In the genomic region with DNA sequence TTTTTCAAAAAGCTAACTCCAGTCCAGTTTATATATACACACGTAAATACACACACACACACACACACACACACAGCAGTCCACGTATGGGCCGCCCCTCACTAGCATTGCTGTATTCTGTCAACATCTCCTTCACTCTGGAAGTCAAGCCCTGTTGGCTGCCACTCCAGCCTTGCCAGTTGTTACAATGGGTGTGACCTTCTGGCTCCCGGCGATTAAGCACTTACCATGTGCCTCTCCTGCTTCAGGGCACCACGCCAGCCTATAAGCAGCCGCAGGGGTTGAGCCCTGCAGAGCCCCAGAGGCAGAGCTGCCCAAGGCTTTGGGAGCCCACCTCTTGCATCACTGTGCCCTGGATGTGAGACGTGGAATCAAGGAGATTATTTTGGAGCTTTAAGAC, we compare ENCODE assay signal across 16 cellular contexts. TPM values are rescaled to one million over a fixed set of nuclear protein-coding genes. Genes with fewer than 3 reads are reported as not detected.
A peak's percentile ranks its signal among the peaks of the same experiment; 100 is the strongest.
DNase-seq lines count a peak whose midpoint lies in the region; ATAC-seq and TF ChIP-seq lines count a peak whose summit lies in the region.
"Had no signal": no experiment of that assay in that cellular context is flagged by ENCODE, and none has a peak within 500 bp of the region (broad histone marks: within the 10 kb centered on the region; RNA-seq: fewer than 3 reads in every experiment).

No MANE protein-coding gene starts in this region.

- TF ChIP-seq CTCF in heart left ventricle (IDR thresholded peaks at IDR 0.05) (no peak), thyroid gland (IDR thresholded peaks at IDR 0.05) (no peak), hepatocyte (IDR thresholded peaks at IDR 0.05; ENCODE audit: poor library complexity) (no peak)

- H3K27me3 ChIP-seq in heart left ventricle: no peaks in the 10 kb centered on the region
- H3K27me3 ChIP-seq in thyroid gland: no peaks in the 10 kb centered on the region
- H3K27me3 ChIP-seq in hepatocyte: no peaks in the 10 kb centered on the region
- H3K27me3 ChIP-seq: cardiac muscle cell, neutrophil had no signal

- peak; percentile 39 to 81 (median 58) for ATAC-seq in heart left ventricle
- no peak for ATAC-seq in GM18502 (IDR thresholded peaks at IDR 0.05; ENCODE audit: poor library complexity, unreplicated experiment)
- ATAC-seq: activated naive CD4-positive, alpha-beta T cell treated with anti-CD3 and anti-CD28 coated beads, Interleukin-2, amount 50 U/mL, for 72 hours had no signal

- H3K4me3 ChIP-seq in heart left ventricle: no peak overlapping the region
- no peak overlapping the region for H3K4me3 ChIP-seq in thyroid gland (replicated peaks in 1 of 3)
- no peak overlapping the region for H3K4me3 ChIP-seq in hepatocyte
- H3K4me3 ChIP-seq: cardiac muscle cell, skin epidermis had no signal

- DNase-seq in NCI-H1417 (lab: John Stamatoyannopoulos, UW): peak in 2 of 3 experiments; percentile 47 to 64
- DNase-seq in NCI-H1417 treated with DMSO at 0.1 percent for 48 hours (lab: John Stamatoyannopoulos, UW): no peak
- peak; percentile 65 for DNase-seq in NCI-H510A treated with DMSO at 0.1 percent for 48 hours (lab: John Stamatoyannopoulos, UW)
- peak; percentile 51 to 84 (median 78) for DNase-seq in heart left ventricle
- DNase-seq in thyroid gland: peak; percentile 85 to 89
- DNase-seq in activated naive CD4-positive, alpha-beta T cell treated with anti-CD3 and anti-CD28 coated beads for 36 hours: no peak
- no peak for DNase-seq in hepatocyte (ENCODE audit: low spot score)
- DNase-seq: 8988T; CD4-positive, alpha-beta memory T cell; HCEC 1CT; kidney glomerular epithelial cell had no signal

- whole genome bisulfite sequencing in heart left ventricle, 4 donors: 52 to 62% (median 58%) methylated on average over 7 to 8 of the region's 8 CpGs
- 27 to 40% methylated on average over 6 to 8 of the region's 8 CpGs for WGBS in thyroid gland, 2 donors
- 86% methylated on average over 8 of the region's 8 CpGs for WGBS in hepatocyte (ENCODE audit: low lambda C conversion rate, missing lambda C conversion rate)

- intact Hi-C loops in heart left ventricle (cut with DNase I): loop anchor here in 2 of 10 donors (5.0 to 10.0 kb wide), 2 partner anchors 54 to 56 kb away; a partner anchor contains a TSS
- intact Hi-C loops in thyroid gland (cut with DNase I): loop anchor here (10.0 kb wide), 1 partner anchor 54 kb away; a partner anchor contains a TSS
- intact Hi-C loops in activated naive CD4-positive, alpha-beta T cell treated with anti-CD3 and anti-CD28 coated beads for 36 hours (cut with micrococcal nuclease): no loop called here

- no peaks in the 10 kb centered on the region for H3K9me2 ChIP-seq in hepatocyte (replicated peaks; ENCODE audit: insufficient read depth)

- H3K36me3 Mint-ChIP-seq in activated naive CD4-positive, alpha-beta T cell treated with anti-CD3 and anti-CD28 coated beads for 36 hours (ENCODE audit: low read depth): no peaks in the 10 kb centered on the region
- H3K36me3 Mint-ChIP-seq: activated naive CD4-positive, alpha-beta T cell treated with anti-CD3 and anti-CD28 coated beads, Interleukin-2, amount 50 U/mL, for 72 hours; CD4-positive, alpha-beta memory T cell had no signal

- no peak overlapping the region for H3K4me2 ChIP-seq in hepatocyte

- no peak overlapping the region for H3K4me3 Mint-ChIP-seq in activated naive CD4-positive, alpha-beta T cell treated with anti-CD3 and anti-CD28 coated beads for 36 hours
- H3K4me3 Mint-ChIP-seq: CD4-positive, alpha-beta memory T cell had no signal

- H3K27ac Mint-ChIP-seq in activated naive CD4-positive, alpha-beta T cell treated with anti-CD3 and anti-CD28 coated beads for 36 hours: no peak overlapping the region
- H3K27ac Mint-ChIP-seq: CD4-positive, alpha-beta memory T cell had no signal

- no peaks in the 10 kb centered on the region for H3K79me2 ChIP-seq in hepatocyte

- no peak overlapping the region for H2AFZ ChIP-seq in hepatocyte

- no peak for TF ChIP-seq POLR2A in heart left ventricle (IDR thresholded peaks at IDR 0.05)
- TF ChIP-seq POLR2A in thyroid gland (IDR thresholded peaks at IDR 0.05): no peak

- H3K4me1 ChIP-seq in heart left ventricle (peaks cover 0 to 44% (median 20%) of the 10 kb centered on the region in 12 donors), thyroid gland (peaks cover 0 to 10% of the 10 kb centered on the region in 2 donors), hepatocyte (ENCODE audit: insufficient read depth) (no peaks in the 10 kb centered on the region)

- H3K9me3 ChIP-seq in heart left ventricle: no peaks in the 10 kb centered on the region
- no peaks in the 10 kb centered on the region for H3K9me3 ChIP-seq in thyroid gland
- H3K9me3 ChIP-seq in hepatocyte (ENCODE audit: low read depth): no peaks in the 10 kb centered on the region
- H3K9me3 ChIP-seq: neutrophil had no signal

- H3K27ac ChIP-seq in heart left ventricle (no peak overlapping the region), thyroid gland (no peak overlapping the region), hepatocyte (no peak overlapping the region)
- H3K27ac ChIP-seq: cardiac muscle cell, neutrophil, skin epidermis had no signal

- no peaks in the 10 kb centered on the region for H3K9me3 Mint-ChIP-seq in activated naive CD4-positive, alpha-beta T cell treated with anti-CD3 and anti-CD28 coated beads for 36 hours
- H3K9me3 Mint-ChIP-seq: activated naive CD4-positive, alpha-beta T cell treated with anti-CD3 and anti-CD28 coated beads, Interleukin-2, amount 50 U/mL, for 72 hours; CD4-positive, alpha-beta memory T cell had no signal

- H3K36me3 ChIP-seq in heart left ventricle (no peaks in the 10 kb centered on the region), thyroid gland (no peaks in the 10 kb centered on the region), hepatocyte (replicated peaks; ENCODE audit: insufficient read depth, low read depth) (no peaks in the 10 kb centered on the region)
- H3K36me3 ChIP-seq: cardiac muscle cell, neutrophil had no signal

- no peaks in the 10 kb centered on the region for H3K27me3 Mint-ChIP-seq in activated naive CD4-positive, alpha-beta T cell treated with anti-CD3 and anti-CD28 coated beads for 36 hours (ENCODE audit: low read depth)

- CTCF ChIA-PET in activated naive CD4-positive, alpha-beta T cell treated with anti-CD3 and anti-CD28 coated beads for 36 hours (lab: Charles Lee): no interaction called here

- no peaks in the 10 kb centered on the region for H3K4me1 Mint-ChIP-seq in activated naive CD4-positive, alpha-beta T cell treated with anti-CD3 and anti-CD28 coated beads for 36 hours (ENCODE audit: low read depth)
- H3K4me1 Mint-ChIP-seq: CD4-positive, alpha-beta memory T cell had no signal

- no peaks in the 10 kb centered on the region for H4K20me1 ChIP-seq in hepatocyte (ENCODE audit: insufficient read depth, poor library complexity, severe bottlenecking)

RNA-seq across cellular contexts. Expression of a gene that starts 54.3 kb away (rescaled TPM):
- total RNA-seq in heart left ventricle (10 to 100 TPM; 25.3 to 44.3 (median 39.0) TPM), thyroid gland (10 to 100 TPM; 37.3 to 47.5 (median 42.1) TPM), hepatocyte (52.8 and 59.6 TPM in 2 replicates)
- polyA plus RNA-seq in heart left ventricle (10 to 100 TPM in 1 of 2 donors, 1 to 10 TPM in 1; 6.1 to 14.3 TPM), hepatocyte (30.7 and 34.5 TPM in 2 replicates)
- 1 to 10 TPM; 8.4 to 9.4 TPM for total RNA-seq in activated naive CD4-positive, alpha-beta T cell treated with anti-CD3 and anti-CD28 coated beads for 36 hours

Comparison
In these comparisons a context has a peak if more than half of its experiments do, and no peak if none do; other contexts are left out.
1. DNase-seq: peak in NCI-H1417 (2 of 3), NCI-H510A treated with DMSO at 0.1 percent for 48 hours (single experiment), heart left ventricle (5 of 5) and thyroid gland (2 of 2); none in NCI-H1417 treated with DMSO at 0.1 percent for 48 hours (single experiment), activated naive CD4-positive, alpha-beta T cell treated with anti-CD3 and anti-CD28 coated beads for 36 hours (single experiment) and hepatocyte (single experiment).